In the genomic region with DNA sequence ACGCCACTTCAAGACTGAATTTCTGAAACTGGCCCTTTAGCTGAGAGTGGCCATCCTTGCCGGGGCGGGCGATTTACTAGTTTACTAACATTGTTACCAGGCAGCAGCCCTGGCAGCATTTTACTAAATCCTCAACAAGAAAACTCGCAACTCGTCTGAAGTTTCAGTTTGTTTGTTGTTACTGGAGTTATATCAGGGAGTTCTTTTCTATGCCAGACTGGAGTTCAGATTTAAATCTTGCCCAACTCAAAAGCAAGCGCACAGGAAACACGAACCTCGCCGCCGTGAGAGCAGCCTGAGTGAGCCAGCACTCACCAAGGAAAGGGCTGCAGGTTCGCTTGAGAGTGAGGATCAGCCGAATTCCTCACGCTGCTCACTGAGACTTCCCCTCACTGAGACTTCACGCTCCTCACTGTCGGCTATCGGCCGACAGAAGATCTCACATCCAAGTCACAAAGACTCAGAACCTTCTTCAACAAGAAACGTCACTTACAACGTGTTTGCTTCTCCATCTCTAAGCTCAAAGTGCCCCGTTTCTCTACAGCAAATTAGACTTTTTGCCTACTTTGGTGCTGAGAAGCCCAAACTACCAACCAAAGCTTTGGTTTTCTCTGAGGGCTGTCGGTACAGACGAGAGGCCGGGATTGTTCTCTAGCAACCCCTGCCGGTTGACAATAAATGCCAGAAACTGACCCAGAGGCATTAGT, we compare ENCODE assay signal across 8 cellular contexts.
DNase-seq lines count a peak whose midpoint lies in the region; ATAC-seq lines count a peak whose summit lies in the region.

No MANE protein-coding gene starts in this region.

- H3K27me3 ChIP-seq in right cardiac atrium (ENCODE audit: control insufficient read depth, insufficient read depth), result no peaks in the 10 kb centered on the region

- peak overlapping the region; percentile 76 for H3K4me3 ChIP-seq in right cardiac atrium (ENCODE audit: low read length)

- DNase-seq in SIG-M5 treated with dmso at 0.1 percent for 504 hours (lab: John Stamatoyannopoulos, UW; ENCODE audit: unreplicated experiment), result peak; percentile 54
- no peak for DNase-seq in SIG-M5 (lab: John Stamatoyannopoulos, UW)
- DNase-seq in T follicular helper cell (ENCODE audit: low read depth), result peak; percentile 41
- DNase-seq in amygdala (lab: John Stamatoyannopoulos, UW), result peak in 48 of 56 donors; percentile 4 to 79 (median 44)
- DNase-seq in right cardiac atrium, result peak; percentile 55 to 82 (median 65)
- DNase-seq in retina, result peak; percentile 82

- peak overlapping the region; percentile 3 for H3K27ac ChIP-seq in right cardiac atrium (ENCODE audit: low read length)

- 3% methylated on average over 25 of the region's 25 CpGs for WGBS in right cardiac atrium

- H3K9me3 ChIP-seq in right cardiac atrium (ENCODE audit: control insufficient read depth, low read length), result no peaks in the 10 kb centered on the region

- intact Hi-C loops in right cardiac atrium (cut with DNase I), result loop anchor here in 1 of 4 donors (10.0 kb wide), 1 partner anchor 140 kb away; no protein-coding TSS in a partner anchor

- ATAC-seq in HG03139 (IDR thresholded peaks at IDR 0.05; ENCODE audit: unreplicated experiment), result peak; percentile 76
- peak; percentile 91 to 92 for ATAC-seq in right cardiac atrium
- ATAC-seq in GM21367 (IDR thresholded peaks at IDR 0.05; ENCODE audit: unreplicated experiment), result no peak

- H3K4me1 ChIP-seq in right cardiac atrium (ENCODE audit: control insufficient read depth, insufficient read depth, low read length), result no peaks in the 10 kb centered on the region
